30 cellular contexts compared by ENCODE assay signal in the genomic region with DNA sequence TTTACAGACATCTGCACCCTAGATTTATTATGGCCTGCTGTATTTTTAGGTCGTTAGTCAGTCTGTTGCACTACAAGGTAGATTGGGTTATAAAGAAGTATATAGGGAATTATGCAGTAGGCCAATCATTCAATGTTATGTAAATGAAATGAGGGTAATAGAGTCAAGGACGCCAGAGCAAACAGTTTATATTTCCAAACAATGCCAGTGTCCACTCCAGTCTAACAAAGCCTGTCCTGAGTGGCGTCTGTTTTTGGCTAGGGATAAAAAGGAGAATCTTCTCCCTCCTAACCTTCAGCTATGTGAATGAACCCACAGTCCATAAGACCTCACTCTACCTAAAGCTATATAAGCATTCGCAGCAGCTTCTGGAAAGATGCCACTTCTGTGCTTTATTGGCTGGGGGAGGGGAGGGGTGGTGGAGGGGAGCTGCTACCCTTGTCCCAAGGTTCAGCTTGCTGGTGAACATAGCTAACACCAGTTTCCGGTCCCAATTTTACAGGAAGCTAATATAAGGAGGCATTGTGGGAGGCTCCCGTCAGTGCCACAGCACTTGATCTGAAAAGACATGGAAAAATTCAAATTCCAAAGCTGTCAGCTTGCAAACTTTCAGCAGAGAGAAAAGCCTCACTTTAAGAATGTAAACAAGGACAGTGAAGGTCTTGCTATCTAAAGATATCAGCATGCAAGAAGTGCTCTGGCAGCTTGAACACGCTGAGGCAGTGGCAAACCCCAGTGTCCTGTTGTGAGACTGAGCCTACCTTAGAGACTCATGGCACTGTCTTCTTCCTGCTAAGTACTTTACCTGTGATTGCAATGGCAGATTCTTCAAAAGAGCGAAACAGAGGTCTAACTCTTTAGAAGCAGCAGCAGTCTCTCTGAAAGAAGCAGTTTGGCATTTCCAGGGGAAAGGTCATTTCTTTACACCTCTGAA.
A peak's percentile ranks its signal among the peaks of the same experiment; 100 is the strongest.
DNase-seq lines count a peak whose midpoint lies in the region; TF ChIP-seq lines count a peak whose summit lies in the region.
"Had no signal": no experiment of that assay in that cellular context is flagged by ENCODE, and none has a peak within 500 bp of the region (broad histone marks: within the 10 kb centered on the region; RNA-seq: fewer than 3 reads in every experiment).

No MANE protein-coding gene starts in this region.

- H3K9me3 ChIP-seq in mammary epithelial cell (replicated peaks; ENCODE audit: insufficient read depth, low read length) (no peaks in the 10 kb centered on the region), OCI-LY7 (ENCODE audit: low read length) (peaks cover 8% of the 10 kb centered on the region; the same call in 1 of the 2 replicates)
- H3K9me3 ChIP-seq: esophagus muscularis mucosa, Peyer's patch, testis had no signal

- H3K27me3 ChIP-seq in mammary epithelial cell (ENCODE audit: insufficient read depth, low read length): no peaks in the 10 kb centered on the region
- H3K27me3 ChIP-seq: esophagus muscularis mucosa, Peyer's patch, testis had no signal

- no TSS peak for BruUV-seq in mammary epithelial cell (replicated peaks; lab: Mats Ljungman, UMichigan)
- BruUV-seq in MCF 10A (replicated peaks; lab: Mats Ljungman, UMichigan): no TSS peak
- no TSS peak for BruUV-seq in OCI-LY7 (replicated peaks; lab: Mats Ljungman, UMichigan)
- no TSS peak for BruUV-seq in Calu3 (replicated peaks; lab: Mats Ljungman, UMichigan)

- POLR2A ChIA-PET in MCF 10A (lab: Yijun Ruan, JAX) (no interaction called here), OCI-LY7 (lab: Charles Lee) (interaction anchor here (0.6 to 1.4 kb wide), 6 partner anchors 16 to 987 kb away, joined by 3 to 4 read pairs (median 3); no protein-coding TSS in a partner anchor)

- WGBS in mammary epithelial cell (ENCODE audit: low coverage, missing lambda C conversion rate): 87% methylated on average over 8 of the region's 8 CpGs

- H3K79me2 ChIP-seq in mammary epithelial cell (ENCODE audit: insufficient read depth, low read length) (no peaks in the 10 kb centered on the region), OCI-LY7 (ENCODE audit: insufficient read depth, low read depth, low read length) (no peaks in the 10 kb centered on the region)

- H3K9ac ChIP-seq in mammary epithelial cell (ENCODE audit: insufficient read depth, low read length): no peak overlapping the region

- H3K9me2 ChIP-seq in OCI-LY7 (ENCODE audit: insufficient read depth, low read length): no peaks in the 10 kb centered on the region

- H3K27me3 Mint-ChIP-seq in MCF 10A (ENCODE audit: insufficient read depth, unreplicated experiment) (no peaks in the 10 kb centered on the region), Calu3 (ENCODE audit: unreplicated experiment) (no peaks in the 10 kb centered on the region)
- H3K27me3 Mint-ChIP-seq: activated naive CD8-positive, alpha-beta T cell treated with anti-CD3 and anti-CD28 coated beads, Interleukin-2, amount 50 U/mL, for 24 hours; B cell; stimulated activated memory B cell treated with anti-CD40 and anti-IgM and Interleukin-4, amounts not matched to agents 10 μg/mL and 1 μg/mL and 100 μg/mL, for 72 hours had no signal

- in situ Hi-C loops in mammary epithelial cell (cut with MboI; ENCODE audit: low sequenced_read_pairs in 2 of 2): no loop called here

- TF ChIP-seq CTCF in mammary epithelial cell (conservative IDR thresholded peaks at IDR 0.05 in 1 of 2, IDR thresholded peaks at IDR 0.05 in 1 of 2; ENCODE audit: extremely low read depth in 1 of 2, insufficient read depth in 1 of 2, low read depth in 1 of 2, low read length in 2 of 2) (no peak), MCF 10A (IDR thresholded peaks at IDR 0.05; ENCODE audit: unreplicated experiment) (no peak), OCI-LY7 (conservative IDR thresholded peaks at IDR 0.05; ENCODE audit: low read length) (no peak), Calu3 (IDR thresholded peaks at IDR 0.05; ENCODE audit: unreplicated experiment) (no peak)

- H3K4me1 ChIP-seq in mammary epithelial cell (ENCODE audit: insufficient read depth, low read length) (no peaks in the 10 kb centered on the region), OCI-LY7 (ENCODE audit: insufficient read depth, low read length, poor library complexity, severe bottlenecking) (peaks cover 17% of the 10 kb centered on the region)
- H3K4me1 ChIP-seq: Peyer's patch, testis had no signal

- H3K4me3 ChIP-seq in mammary epithelial cell (replicated peaks in 1 of 3; ENCODE audit: insufficient read depth in 1 of 3, low read depth in 2 of 3, low read length in 3 of 3) (no peak overlapping the region), OCI-LY7 (ENCODE audit: low read depth, low read length, poor library complexity, severe bottlenecking) (no peak overlapping the region)
- H3K4me3 ChIP-seq: esophagus muscularis mucosa, GM12878, lung, Peyer's patch, skin epidermis, testis had no signal

- H3K4me2 ChIP-seq in mammary epithelial cell (ENCODE audit: insufficient read depth, low read depth, low read length) (no peak overlapping the region), OCI-LY7 (ENCODE audit: low read length) (no peak overlapping the region)

- no peak overlapping the region for H3K27ac Mint-ChIP-seq in MCF 10A (ENCODE audit: low read depth, unreplicated experiment)
- H3K27ac Mint-ChIP-seq in Calu3 (ENCODE audit: unreplicated experiment): no peak overlapping the region
- H3K27ac Mint-ChIP-seq: activated CD8-positive, alpha-beta T cell treated with anti-CD3 and anti-CD28 coated beads, Interleukin-2, amount 10 ng/mL, durations not matched to agents 7 days and 5 days; activated naive CD8-positive, alpha-beta T cell treated with anti-CD3 and anti-CD28 coated beads, Interleukin-2, amount 50 U/mL, for 24 hours; B cell; stimulated activated memory B cell treated with anti-CD40 and anti-IgM and Interleukin-4, amounts not matched to agents 10 μg/mL and 1 μg/mL and 100 μg/mL, for 72 hours had no signal

- dilution Hi-C loops in mammary epithelial cell (cut with HindIII; ENCODE audit: low sequenced_read_pairs): no loop called here

- H3K4me1 Mint-ChIP-seq in MCF 10A (ENCODE audit: insufficient read depth, unreplicated experiment) (peaks cover 11% of the 10 kb centered on the region), Calu3 (ENCODE audit: low read depth, unreplicated experiment) (no peaks in the 10 kb centered on the region)
- H3K4me1 Mint-ChIP-seq: activated naive CD8-positive, alpha-beta T cell treated with anti-CD3 and anti-CD28 coated beads, Interleukin-2, amount 50 U/mL, for 24 hours; stimulated activated memory B cell treated with anti-CD40 and anti-IgM and Interleukin-4, amounts not matched to agents 10 μg/mL and 1 μg/mL and 100 μg/mL, for 72 hours had no signal

- no peak overlapping the region for H3K4me3 Mint-ChIP-seq in MCF 10A (ENCODE audit: unreplicated experiment)
- no peak overlapping the region for H3K4me3 Mint-ChIP-seq in Calu3 (ENCODE audit: low read depth, unreplicated experiment)
- H3K4me3 Mint-ChIP-seq: activated CD8-positive, alpha-beta T cell treated with anti-CD3 and anti-CD28 coated beads, Interleukin-2, amount 10 ng/mL, durations not matched to agents 7 days and 5 days; activated naive CD8-positive, alpha-beta T cell treated with anti-CD3 and anti-CD28 coated beads, Interleukin-2, amount 50 U/mL, for 24 hours; B cell; stimulated activated memory B cell treated with anti-CD40 and anti-IgM and Interleukin-4, amounts not matched to agents 10 μg/mL and 1 μg/mL and 100 μg/mL, for 72 hours had no signal

- H3K9me3 Mint-ChIP-seq in MCF 10A (ENCODE audit: unreplicated experiment): no peaks in the 10 kb centered on the region
- no peaks in the 10 kb centered on the region for H3K9me3 Mint-ChIP-seq in Calu3 (ENCODE audit: low read depth, unreplicated experiment)
- H3K9me3 Mint-ChIP-seq: activated naive CD8-positive, alpha-beta T cell treated with anti-CD3 and anti-CD28 coated beads, Interleukin-2, amount 50 U/mL, for 24 hours; stimulated activated memory B cell treated with anti-CD40 and anti-IgM and Interleukin-4, amounts not matched to agents 10 μg/mL and 1 μg/mL and 100 μg/mL, for 72 hours had no signal

- H3K36me3 Mint-ChIP-seq in MCF 10A (ENCODE audit: insufficient read depth, unreplicated experiment) (no peaks in the 10 kb centered on the region), Calu3 (ENCODE audit: insufficient read depth, unreplicated experiment) (no peaks in the 10 kb centered on the region)
- H3K36me3 Mint-ChIP-seq: stimulated activated memory B cell treated with anti-CD40 and anti-IgM and Interleukin-4, amounts not matched to agents 10 μg/mL and 1 μg/mL and 100 μg/mL, for 72 hours had no signal

- peak overlapping the region; percentile 39 for H2AFZ ChIP-seq in mammary epithelial cell (ENCODE audit: low read depth, low read length)
- peak overlapping the region; percentile 69; the same call in 1 of the 2 replicates for H2AFZ ChIP-seq in OCI-LY7 (ENCODE audit: low read length)

- H3K27ac ChIP-seq in mammary epithelial cell (ENCODE audit: insufficient read depth, low read depth, low read length) (no peak overlapping the region), OCI-LY7 (ENCODE audit: low read depth, low read length, poor library complexity, severe bottlenecking) (no peak overlapping the region), substantia nigra (ENCODE audit: low read depth, low read length, poor library complexity, severe bottlenecking) (peak overlapping the region; percentile 58)
- H3K27ac ChIP-seq: esophagus muscularis mucosa, Peyer's patch, skin epidermis, testis had no signal

- DNase-seq in mammary epithelial cell: no peak
- no peak for DNase-seq in MCF 10A (ENCODE audit: unreplicated experiment)
- DNase-seq in OCI-LY7 (ENCODE audit: low spot score): peak; percentile 16
- DNase-seq in islet precursor cell: peak; percentile 54
- DNase-seq in substantia nigra (lab: John Stamatoyannopoulos, UW): peak in 1 of 49 donors; percentile 23
- no peak for DNase-seq in middle frontal gyrus (ENCODE audit: extremely low spot score, low spot score)
- no peak for DNase-seq in Calu3
- no peak for DNase-seq in SKM-1 (lab: John Stamatoyannopoulos, UW; ENCODE audit: unreplicated experiment)
- DNase-seq: activated CD4-positive, CD25-positive, alpha-beta regulatory T cell treated with anti-CD3 and anti-CD28 coated beads, Interleukin-2, amount 50 U/mL, for 72 hours; activated CD8-positive, alpha-beta T cell treated with anti-CD3 and anti-CD28 coated beads, Interleukin-2, amount 10 ng/mL, durations not matched to agents 7 days and 5 days; activated gamma-delta T cell; activated naive CD8-positive, alpha-beta T cell treated with anti-CD3 and anti-CD28 coated beads, Interleukin-2, amount 50 U/mL, for 24 hours; activated T-cell treated with anti-CD3 and anti-CD28 coated beads for 4 hours; DMS79 treated with DMSO at 0.1 percent for 48 hours; effector CD8-positive, alpha-beta T cell; foreskin melanocyte; HCEC 1CT; hypothalamus; MV-4-11; NCI-H187 treated with DMSO at 0.1 percent for 48 hours; NCI-H446 treated with DMSO at 0.1 percent for 48 hours; NK-92 treated with Interleukin-12 subunit alpha and Interleukin-12 subunit beta, amount 100 ng/mL, for 24 hours; Peyer's patch; testis had no signal

- H3K36me3 ChIP-seq in mammary epithelial cell (ENCODE audit: insufficient read depth, low read length): no peaks in the 10 kb centered on the region
- 0 out of 2 replicates have a peak, but pooled peaks cover 4% of the 10 kb centered on the region for H3K36me3 ChIP-seq in OCI-LY7 (ENCODE audit: insufficient read depth, low read length)
- H3K36me3 ChIP-seq: esophagus muscularis mucosa, Peyer's patch had no signal

- CTCF ChIA-PET in mammary epithelial cell (lab: Charles Lee; ENCODE audit: low non-redundant PET) (no interaction called here), MCF 10A (lab: Yijun Ruan, JAX) (no interaction called here), OCI-LY7 (lab: Charles Lee; ENCODE audit: unreplicated experiment) (no interaction called here), Calu3 (lab: Charles Lee) (no interaction called here)

- H4K20me1 ChIP-seq in mammary epithelial cell (ENCODE audit: insufficient read depth, low read length) (no peaks in the 10 kb centered on the region), OCI-LY7 (ENCODE audit: insufficient read depth, low read length) (no peaks in the 10 kb centered on the region)

- intact Hi-C loops in mammary epithelial cell (cut with micrococcal nuclease): no loop called here
- intact Hi-C loops in MCF 10A (cut with micrococcal nuclease): no loop called here
- intact Hi-C loops in OCI-LY7 (cut with micrococcal nuclease; ENCODE audit: unreplicated experiment): no loop called here
- intact Hi-C loops in Calu3 (cut with micrococcal nuclease; ENCODE audit: unreplicated experiment): no loop called here

Comparison
In these comparisons a context has a peak if more than half of its experiments do, and no peak if none do; other contexts are left out.
1. DNase-seq: peak in OCI-LY7 (single experiment) and islet precursor cell (single experiment); none in mammary epithelial cell (single experiment), MCF 10A (single experiment), middle frontal gyrus (single experiment), Calu3 (single experiment) and SKM-1 (single experiment).